In the genomic region with DNA sequence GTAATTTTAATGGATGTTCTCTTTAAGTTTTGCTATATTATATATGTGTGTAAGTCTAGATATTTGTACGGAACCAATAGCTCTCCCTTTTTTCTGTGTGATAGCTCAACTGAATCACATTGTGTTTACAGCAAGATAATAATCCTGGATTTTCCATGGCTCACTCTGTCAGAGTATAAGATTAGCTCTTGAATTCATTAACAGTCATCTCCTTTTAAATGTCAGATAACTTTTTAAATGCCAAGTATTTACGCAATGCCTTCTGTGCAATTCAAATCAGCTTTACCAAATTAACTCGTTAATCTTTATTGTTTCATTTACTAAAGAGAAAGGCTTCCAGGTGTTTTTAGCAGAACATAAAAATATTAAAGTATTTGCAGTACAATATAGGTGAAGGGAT, we compare ENCODE assay signal across 1 cellular context.
TF ChIP-seq lines count a peak whose summit lies in the region.

No MANE protein-coding gene starts in this region.

TF ChIP-seq in GM23338, 12 proteins besides CTCF, POLR2A, EP300 and RAD21 (continued from another document):
- TF ChIP-seq, protein P1, sequence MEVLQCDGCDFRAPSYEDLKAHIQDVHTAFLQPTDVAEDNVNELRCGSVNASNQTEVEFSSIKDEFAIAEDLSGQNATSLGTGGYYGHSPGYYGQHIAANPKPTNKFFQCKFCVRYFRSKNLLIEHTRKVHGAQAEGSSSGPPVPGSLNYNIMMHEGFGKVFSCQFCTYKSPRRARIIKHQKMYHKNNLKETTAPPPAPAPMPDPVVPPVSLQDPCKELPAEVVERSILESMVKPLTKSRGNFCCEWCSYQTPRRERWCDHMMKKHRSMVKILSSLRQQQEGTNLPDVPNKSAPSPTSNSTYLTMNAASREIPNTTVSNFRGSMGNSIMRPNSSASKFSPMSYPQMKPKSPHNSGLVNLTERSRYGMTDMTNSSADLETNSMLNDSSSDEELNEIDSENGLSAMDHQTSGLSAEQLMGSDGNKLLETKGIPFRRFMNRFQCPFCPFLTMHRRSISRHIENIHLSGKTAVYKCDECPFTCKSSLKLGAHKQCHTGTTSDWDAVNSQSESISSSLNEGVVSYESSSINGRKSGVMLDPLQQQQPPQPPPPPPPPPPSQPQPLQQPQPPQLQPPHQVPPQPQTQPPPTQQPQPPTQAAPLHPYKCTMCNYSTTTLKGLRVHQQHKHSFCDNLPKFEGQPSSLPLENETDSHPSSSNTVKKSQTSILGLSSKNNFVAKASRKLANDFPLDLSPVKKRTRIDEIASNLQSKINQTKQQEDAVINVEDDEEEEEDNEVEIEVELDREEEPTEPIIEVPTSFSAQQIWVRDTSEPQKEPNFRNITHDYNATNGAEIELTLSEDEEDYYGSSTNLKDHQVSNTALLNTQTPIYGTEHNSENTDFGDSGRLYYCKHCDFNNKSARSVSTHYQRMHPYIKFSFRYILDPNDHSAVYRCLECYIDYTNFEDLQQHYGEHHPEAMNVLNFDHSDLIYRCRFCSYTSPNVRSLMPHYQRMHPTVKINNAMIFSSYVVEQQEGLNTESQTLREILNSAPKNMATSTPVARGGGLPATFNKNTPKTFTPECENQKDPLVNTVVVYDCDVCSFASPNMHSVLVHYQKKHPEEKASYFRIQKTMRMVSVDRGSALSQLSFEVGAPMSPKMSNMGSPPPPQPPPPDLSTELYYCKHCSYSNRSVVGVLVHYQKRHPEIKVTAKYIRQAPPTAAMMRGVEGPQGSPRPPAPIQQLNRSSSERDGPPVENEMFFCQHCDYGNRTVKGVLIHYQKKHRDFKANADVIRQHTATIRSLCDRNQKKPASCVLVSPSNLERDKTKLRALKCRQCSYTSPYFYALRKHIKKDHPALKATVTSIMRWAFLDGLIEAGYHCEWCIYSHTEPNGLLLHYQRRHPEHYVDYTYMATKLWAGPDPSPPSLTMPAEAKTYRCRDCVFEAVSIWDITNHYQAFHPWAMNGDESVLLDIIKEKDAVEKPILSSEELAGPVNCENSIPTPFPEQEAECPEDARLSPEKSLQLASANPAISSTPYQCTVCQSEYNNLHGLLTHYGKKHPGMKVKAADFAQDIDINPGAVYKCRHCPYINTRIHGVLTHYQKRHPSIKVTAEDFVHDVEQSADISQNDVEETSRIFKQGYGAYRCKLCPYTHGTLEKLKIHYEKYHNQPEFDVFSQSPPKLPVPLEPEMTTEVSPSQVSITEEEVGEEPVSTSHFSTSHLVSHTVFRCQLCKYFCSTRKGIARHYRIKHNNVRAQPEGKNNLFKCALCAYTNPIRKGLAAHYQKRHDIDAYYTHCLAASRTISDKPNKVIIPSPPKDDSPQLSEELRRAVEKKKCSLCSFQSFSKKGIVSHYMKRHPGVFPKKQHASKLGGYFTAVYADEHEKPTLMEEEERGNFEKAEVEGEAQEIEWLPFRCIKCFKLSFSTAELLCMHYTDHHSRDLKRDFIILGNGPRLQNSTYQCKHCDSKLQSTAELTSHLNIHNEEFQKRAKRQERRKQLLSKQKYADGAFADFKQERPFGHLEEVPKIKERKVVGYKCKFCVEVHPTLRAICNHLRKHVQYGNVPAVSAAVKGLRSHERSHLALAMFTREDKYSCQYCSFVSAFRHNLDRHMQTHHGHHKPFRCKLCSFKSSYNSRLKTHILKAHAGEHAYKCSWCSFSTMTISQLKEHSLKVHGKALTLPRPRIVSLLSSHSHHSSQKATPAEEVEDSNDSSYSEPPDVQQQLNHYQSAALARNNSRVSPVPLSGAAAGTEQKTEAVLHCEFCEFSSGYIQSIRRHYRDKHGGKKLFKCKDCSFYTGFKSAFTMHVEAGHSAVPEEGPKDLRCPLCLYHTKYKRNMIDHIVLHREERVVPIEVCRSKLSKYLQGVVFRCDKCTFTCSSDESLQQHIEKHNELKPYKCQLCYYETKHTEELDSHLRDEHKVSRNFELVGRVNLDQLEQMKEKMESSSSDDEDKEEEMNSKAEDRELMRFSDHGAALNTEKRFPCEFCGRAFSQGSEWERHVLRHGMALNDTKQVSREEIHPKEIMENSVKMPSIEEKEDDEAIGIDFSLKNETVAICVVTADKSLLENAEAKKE (CRISPR knock-in tag; IDR thresholded peaks at IDR 0.05), result no peak
- no peak for TF ChIP-seq POLR2AphosphoS5 (IDR thresholded peaks at IDR 0.05; ENCODE audit: low read depth)
- TF ChIP-seq NANOG (IDR thresholded peaks at IDR 0.05; ENCODE audit: borderline replicate concordance), result no peak
- TF ChIP-seq STAT1 (IDR thresholded peaks at IDR 0.05; ENCODE audit: unreplicated experiment), result no peak
- TF ChIP-seq ZNF114 (CRISPR knock-in tag; IDR thresholded peaks at IDR 0.05), result no peak
- no peak for TF ChIP-seq JUNB (IDR thresholded peaks at IDR 0.05; ENCODE audit: unreplicated experiment)
- no peak for TF ChIP-seq ZNF331 (CRISPR knock-in tag; IDR thresholded peaks at IDR 0.05; ENCODE audit: low read depth)
